Comparison of ENCODE assay signal across 21 cellular contexts in genomic region chr10:125482637-125483036, GRCh38.
DNase-seq lines count a peak whose midpoint lies in the region; ATAC-seq and TF ChIP-seq lines count a peak whose summit lies in the region.
"Had no signal": no experiment of that assay in that cellular context is flagged by ENCODE, and none has a peak within 500 bp of the region (broad histone marks: within the 10 kb centered on the region; RNA-seq: fewer than 3 reads in every experiment).

No MANE protein-coding gene starts in this region.

- peak; percentile 9 for DNase-seq in NT2/D1 (ENCODE audit: low read depth, low spot score)
- DNase-seq in choroid plexus epithelial cell (ENCODE audit: low read depth): peak; percentile 2
- DNase-seq in islet precursor cell: peak; percentile 67
- no peak for DNase-seq in osteoblast (ENCODE audit: insufficient read length, low spot score, missing footprints)
- DNase-seq in NCI-H146 treated with DMSO at 0.1 percent for 48 hours (lab: John Stamatoyannopoulos, UW; ENCODE audit: unreplicated experiment): no peak
- no peak for DNase-seq in activated CD4-positive, alpha-beta T cell treated with anti-CD3 and anti-CD28 coated beads for 36 hours
- DNase-seq in RKO (ENCODE audit: low spot score): no peak
- DNase-seq: BE2C, HCEC 1CT, IMR-90, NCI-H1092 treated with DMSO at 0.1 percent for 48 hours, NCI-H146, NCI-H2081, NCI-H2171, NCI-H524 treated with DMSO at 0.1 percent for 48 hours, NCI-H82, OCI-M1, SHP77 treated with DMSO at 0.1 percent for 48 hours had no signal

- peak overlapping the region; percentile 44 for H3K4me2 ChIP-seq in osteoblast (ENCODE audit: insufficient read depth, low read length)
- H3K4me2 ChIP-seq: KMS-11 had no signal

- H3K79me2 ChIP-seq in osteoblast (ENCODE audit: insufficient read depth, low read length): no peaks in the 10 kb centered on the region

- H2AFZ ChIP-seq in osteoblast (ENCODE audit: low read length): no peak overlapping the region

- H3K4me3 ChIP-seq in NT2/D1 (ENCODE audit: insufficient read length, low read depth) (no peak overlapping the region), choroid plexus epithelial cell (ENCODE audit: low read depth, low read length) (no peak overlapping the region), osteoblast (ENCODE audit: insufficient read depth, low read length) (no peak overlapping the region)
- H3K4me3 ChIP-seq: SK-N-MC had no signal

- ATAC-seq in activated CD4-positive, alpha-beta T cell treated with anti-CD3 and anti-CD28 coated beads for 36 hours: no peak

- no peaks in the 10 kb centered on the region for H3K9me3 Mint-ChIP-seq in activated CD4-positive, alpha-beta T cell treated with anti-CD3 and anti-CD28 coated beads for 36 hours (ENCODE audit: low read depth)

- no peak overlapping the region for H3K27ac ChIP-seq in osteoblast (ENCODE audit: low read depth, low read length)
- H3K27ac ChIP-seq: KMS-11, RWPE1, SK-N-MC had no signal

- H3K36me3 Mint-ChIP-seq in activated CD4-positive, alpha-beta T cell treated with anti-CD3 and anti-CD28 coated beads for 36 hours (ENCODE audit: low read depth): no peaks in the 10 kb centered on the region

- no peaks in the 10 kb centered on the region for H3K4me1 Mint-ChIP-seq in activated CD4-positive, alpha-beta T cell treated with anti-CD3 and anti-CD28 coated beads for 36 hours

- no peaks in the 10 kb centered on the region for H3K9me3 ChIP-seq in NT2/D1 (ENCODE audit: insufficient read depth, low read length)
- H3K9me3 ChIP-seq in osteoblast (ENCODE audit: low read depth, low read length): no peaks in the 10 kb centered on the region
- H3K9me3 ChIP-seq: BE2C had no signal

- H3K4me1 ChIP-seq in NT2/D1 (ENCODE audit: insufficient read depth, insufficient read length) (no peaks in the 10 kb centered on the region), osteoblast (ENCODE audit: insufficient read depth, low read length) (no peaks in the 10 kb centered on the region)
- H3K4me1 ChIP-seq: BE2C had no signal

- no peak for TF ChIP-seq CTCF in choroid plexus epithelial cell (conservative IDR thresholded peaks at IDR 0.05; ENCODE audit: low read depth, low read length)
- no peak for TF ChIP-seq CTCF in osteoblast (IDR thresholded peaks at IDR 0.05; ENCODE audit: extremely low read depth, low read depth, low read length)

- no peaks in the 10 kb centered on the region for H3K27me3 ChIP-seq in NT2/D1 (ENCODE audit: insufficient read depth, insufficient read length)
- peaks cover 15% of the 10 kb centered on the region for H3K27me3 ChIP-seq in osteoblast (ENCODE audit: insufficient read depth, low read length)
- H3K27me3 ChIP-seq: BE2C had no signal

- H3K36me3 ChIP-seq in NT2/D1 (ENCODE audit: insufficient read depth, insufficient read length, low read length): no peaks in the 10 kb centered on the region
- no peaks in the 10 kb centered on the region for H3K36me3 ChIP-seq in osteoblast (ENCODE audit: insufficient read depth, low read length)
- H3K36me3 ChIP-seq: BE2C had no signal

- no peaks in the 10 kb centered on the region for H4K20me1 ChIP-seq in osteoblast (ENCODE audit: insufficient read depth, low read length)

- H3K27me3 Mint-ChIP-seq in activated CD4-positive, alpha-beta T cell treated with anti-CD3 and anti-CD28 coated beads for 36 hours: peaks cover 12% of the 10 kb centered on the region

- intact Hi-C loops in activated CD4-positive, alpha-beta T cell treated with anti-CD3 and anti-CD28 coated beads for 36 hours (cut with DNase I, micrococcal nuclease): no loop called here

- no peak overlapping the region for H3K9ac ChIP-seq in NT2/D1 (ENCODE audit: insufficient read length, low read depth)
- H3K9ac ChIP-seq: KMS-11 had no signal

- POLR2A ChIA-PET in activated CD4-positive, alpha-beta T cell treated with anti-CD3 and anti-CD28 coated beads for 36 hours (lab: Charles Lee): no interaction called here

- H3K27ac Mint-ChIP-seq in activated CD4-positive, alpha-beta T cell treated with anti-CD3 and anti-CD28 coated beads for 36 hours: no peak overlapping the region

- no peak overlapping the region for H3K4me3 Mint-ChIP-seq in activated CD4-positive, alpha-beta T cell treated with anti-CD3 and anti-CD28 coated beads for 36 hours

- CTCF ChIA-PET in activated CD4-positive, alpha-beta T cell treated with anti-CD3 and anti-CD28 coated beads for 36 hours (lab: Charles Lee): no interaction called here

Comparison
In these comparisons a context has a peak if more than half of its experiments do, and no peak if none do; other contexts are left out.
1. DNase-seq: peak in NT2/D1 (single experiment), choroid plexus epithelial cell (single experiment) and islet precursor cell (single experiment); none in osteoblast (single experiment), NCI-H146 treated with DMSO at 0.1 percent for 48 hours (single experiment), activated CD4-positive, alpha-beta T cell treated with anti-CD3 and anti-CD28 coated beads for 36 hours (single experiment) and RKO (single experiment).